15 cellular contexts compared by ENCODE assay signal in the genomic region with DNA sequence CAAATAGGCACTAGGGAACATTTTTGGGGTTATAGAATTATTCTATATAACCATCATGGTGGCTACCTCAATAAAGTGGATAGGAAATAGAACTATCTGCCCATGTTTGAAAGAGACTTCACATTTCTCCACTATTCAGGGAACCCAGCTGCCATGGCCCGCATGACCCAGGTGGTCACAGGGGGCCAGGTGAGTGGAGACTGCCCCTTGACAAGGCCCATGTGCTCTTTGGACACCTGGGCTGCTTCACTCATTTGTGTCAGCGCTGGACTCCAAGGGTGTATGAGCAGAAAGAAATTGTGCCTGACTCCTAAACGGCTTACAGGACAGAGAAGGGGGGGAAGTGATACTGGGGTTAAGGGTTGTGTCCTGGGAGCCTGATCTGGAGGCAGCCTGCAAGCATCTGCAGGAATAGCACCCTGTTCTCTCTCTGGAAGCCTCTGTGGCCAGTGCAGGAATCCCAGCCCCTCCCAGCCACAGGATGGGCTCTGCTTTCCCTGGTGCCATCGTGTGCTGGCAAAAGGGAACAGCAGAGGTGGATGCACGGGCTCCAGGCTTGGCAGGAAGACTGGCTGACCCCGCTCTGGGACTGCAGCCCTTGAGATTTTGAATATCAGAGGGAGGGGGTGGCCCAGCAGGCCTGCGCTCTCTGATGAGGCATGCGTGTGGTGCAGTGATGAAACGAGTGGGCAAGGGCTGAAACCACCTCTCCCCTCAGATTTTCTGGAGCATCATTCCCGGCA. TPM values are rescaled to one million over a fixed set of nuclear protein-coding genes. Genes with fewer than 3 reads are reported as not detected.
DNase-seq lines count a peak whose midpoint lies in the region; ATAC-seq and TF ChIP-seq lines count a peak whose summit lies in the region.
"Had no signal": no experiment of that assay in that cellular context is flagged by ENCODE, and none has a peak within 500 bp of the region (broad histone marks: within the 10 kb centered on the region; RNA-seq: fewer than 3 reads in every experiment).

No MANE protein-coding gene starts in this region.

- ATAC-seq in RWPE2 (ENCODE audit: low read depth) (peak; percentile 82), left cardiac atrium (peak; percentile 49 to 83), HG03521 (IDR thresholded peaks at IDR 0.05; ENCODE audit: unreplicated experiment) (no peak), GM21515 (IDR thresholded peaks at IDR 0.05; ENCODE audit: unreplicated experiment) (no peak)
- ATAC-seq: stimulated activated naive CD8-positive, alpha-beta T cell treated with anti-CD3 and anti-CD28 coated beads, Interleukin-15, amount 100 ng/mL, for 72 hours had no signal

- TF ChIP-seq CTCF in RWPE2 (IDR thresholded peaks at IDR 0.05; ENCODE audit: poor library complexity, severe bottlenecking), result peak; percentile 19

- POLR2A ChIA-PET in HEK293T (lab: Yijun Ruan, JAX), result no interaction called here

- peaks cover 1% of the 10 kb centered on the region for H3K9me3 ChIP-seq in RWPE2 (ENCODE audit: severe bottlenecking)
- H3K9me3 ChIP-seq: pancreas had no signal

- no peak overlapping the region for H3K27ac ChIP-seq in RWPE2 (ENCODE audit: poor library complexity, severe bottlenecking)
- H3K27ac ChIP-seq: pancreas had no signal

- peaks cover 5% of the 10 kb centered on the region for H3K27me3 ChIP-seq in RWPE2 (ENCODE audit: insufficient read depth, poor library complexity, severe bottlenecking)
- H3K27me3 ChIP-seq: MG63, pancreas had no signal

- no peak overlapping the region for H3K4me3 ChIP-seq in RWPE2 (ENCODE audit: severe bottlenecking)
- H3K4me3 ChIP-seq: MG63, pancreas had no signal

- CTCF ChIA-PET in HEK293T (lab: Yijun Ruan, JAX), result no interaction called here

- intact Hi-C loops in left cardiac atrium (cut with DNase I), result no loop called here

- H3K4me1 ChIP-seq in RWPE2 (ENCODE audit: insufficient read depth, poor library complexity, severe bottlenecking), result no peaks in the 10 kb centered on the region
- H3K4me1 ChIP-seq: pancreas had no signal

- no peaks in the 10 kb centered on the region for H3K36me3 ChIP-seq in RWPE2 (ENCODE audit: low read depth)
- H3K36me3 ChIP-seq: MG63, pancreas had no signal

- DNase-seq in HEK293T (ENCODE audit: extremely low spot score) (peak; percentile 6), RWPE2 (ENCODE audit: low spot score) (no peak), left cardiac atrium (no peak), renal cortical epithelial cell (ENCODE audit: low read depth) (peak; percentile 8), NCI-H345 (lab: John Stamatoyannopoulos, UW) (no peak)
- DNase-seq: activated CD4-positive, alpha-beta T cell treated with anti-CD3 and anti-CD28 coated beads, Interleukin-2, amount 50 U/mL, for 48 hours; activated naive CD4-positive, alpha-beta T cell treated with anti-CD3 and anti-CD28 coated beads, Interleukin-2, amount 10 ng/mL, durations not matched to agents 7 days and 5 days; MG63; NCI-H446; pancreas; stimulated activated CD4-positive, alpha-beta T cell treated with anti-CD3 and anti-CD28 coated beads, Interleukin-4, amount 100 ng/mL, for 1 hour; stimulated activated naive CD8-positive, alpha-beta T cell treated with anti-CD3 and anti-CD28 coated beads, Interleukin-15, amount 100 ng/mL, for 72 hours; SW 1271 had no signal

TF ChIP-seq in HEK293T, 16 proteins besides CTCF, POLR2A, EP300 and RAD21:
- no peak for TF ChIP-seq TARDBP (IDR thresholded peaks at IDR 0.05)

RNA-seq across cellular contexts. Expression of gene C3orf22, which starts 9.1 kb away (rescaled TPM):
- total RNA-seq in left cardiac atrium, result not detected
- not detected in 2 replicates for total RNA-seq in renal cortical epithelial cell
- total RNA-seq: pancreas had no signal

RNA-seq across cellular contexts. Expression of gene CHST13, which starts 43.9 kb away (rescaled TPM):
- total RNA-seq in left cardiac atrium (under 1 TPM; 0.60 to 0.74 TPM), renal cortical epithelial cell (0.10 TPM in 1 of 2 replicates, not detected in the other)

RNA-seq across cellular contexts. Expression of gene UROC1, which starts 50.3 kb away (rescaled TPM):
- not detected for total RNA-seq in left cardiac atrium
- total RNA-seq in renal cortical epithelial cell, result not detected in 2 replicates
- total RNA-seq: pancreas had no signal

Comparison
In these comparisons a context has a peak if more than half of its experiments do, and no peak if none do; other contexts are left out.
1. DNase-seq: peak in HEK293T (single experiment) and renal cortical epithelial cell (single experiment); none in RWPE2 (single experiment), left cardiac atrium (single experiment) and NCI-H345 (single experiment).
2. ATAC-seq: peak in RWPE2 (single experiment) and left cardiac atrium (2 of 2); none in HG03521 (single experiment) and GM21515 (single experiment).